ENCODE assay signal across 35 cellular contexts in genomic region chr14:77856930-77857329, GRCh38.
"Had no signal": no experiment of that assay in that cellular context is flagged by ENCODE, and none has a peak within 500 bp of the region (broad histone marks: within the 10 kb centered on the region; RNA-seq: fewer than 3 reads in every experiment).

No MANE protein-coding gene starts in this region.

- H3K27me3 ChIP-seq: MG63 had no signal

- DNase-seq: Karpas-422, Kasumi-1, MG63, MM.1S, MV-4-11, NCI-H1048, NCI-H1092, NCI-H1092 treated with DMSO at 0.1 percent for 48 hours, NCI-H1105, NCI-H1105 treated with DMSO at 0.1 percent for 48 hours, NCI-H1417, NCI-H1417 treated with DMSO at 0.1 percent for 48 hours, NCI-H1436, NCI-H1436 treated with DMSO at 0.1 percent for 48 hours, NCI-H146, NCI-H1694, NCI-H1694 treated with DMSO at 0.1 percent for 48 hours, NCI-H187, NCI-H187 treated with DMSO at 0.1 percent for 48 hours, NCI-H1930, NCI-H2029, NCI-H2029 treated with DMSO at 0.1 percent for 48 hours, NCI-H2081, NCI-H2081 treated with DMSO at 0.1 percent for 48 hours, NCI-H2107, NCI-H2171, NCI-H2171 treated with DMSO at 0.1 percent for 48 hours, NCI-H2227 treated with DMSO at 0.1 percent for 48 hours, NCI-H226, NCI-H446, NCI-H446 treated with DMSO at 0.1 percent for 48 hours, NCI-H510A, NCI-H510A treated with DMSO at 0.1 percent for 48 hours, NCI-H524 had no signal

- H3K27ac ChIP-seq: KMS-11 had no signal

- H3K9me3 ChIP-seq: MG63 had no signal

- H3K4me2 ChIP-seq: KMS-11 had no signal

- H3K9ac ChIP-seq: KMS-11 had no signal

- H3K36me3 ChIP-seq: MG63 had no signal

- H3K4me3 ChIP-seq: MG63 had no signal
